ENCODE assay signal across 33 cellular contexts in genomic region chr14:72540836-72541235, GRCh38.
"Had no signal": no experiment of that assay in that cellular context is flagged by ENCODE, and none has a peak within 500 bp of the region (broad histone marks: within the 10 kb centered on the region; RNA-seq: fewer than 3 reads in every experiment).

No MANE protein-coding gene starts in this region.

- H3K9me3 ChIP-seq: esophagus muscularis mucosa, gastrocnemius medialis, heart left ventricle had no signal

- H3K9me3 Mint-ChIP-seq: activated B cell treated with CpG ODN at 0.5 μM for 24 hours; activated CD8-positive, alpha-beta T cell treated with anti-CD3 and anti-CD28 coated beads for 36 hours; activated T-cell treated with anti-CD3 and anti-CD28 coated beads, Interleukin-2, amount 50 U/mL, for 4 hours; activated T-helper 17 cell treated with anti-CD3 and anti-CD28 coated beads, Interleukin-2, amount 50 U/mL, for 72 hours; effector memory CD8-positive, alpha-beta T cell; T-helper 1 cell treated with Interleukin-12 subunit alpha and Interleukin-12 subunit beta and Interleukin-4 antibody, amounts not matched to agents 30 μg/mL and 1 μg/mL, for 36 hours had no signal

- H3K4me3 ChIP-seq: esophagus muscularis mucosa, gastrocnemius medialis, heart left ventricle had no signal

- H3K27ac Mint-ChIP-seq: activated B cell treated with CpG ODN at 0.5 μM for 24 hours; activated CD8-positive, alpha-beta T cell treated with anti-CD3 and anti-CD28 coated beads for 36 hours; activated naive CD8-positive, alpha-beta T cell; activated T-helper 17 cell treated with anti-CD3 and anti-CD28 coated beads, Interleukin-2, amount 50 U/mL, for 72 hours; effector memory CD8-positive, alpha-beta T cell; T-helper 1 cell treated with Interleukin-12 subunit alpha and Interleukin-12 subunit beta and Interleukin-4 antibody, amounts not matched to agents 30 μg/mL and 1 μg/mL, for 36 hours had no signal

- DNase-seq: activated B cell treated with CpG ODN at 0.5 μM for 24 hours; activated CD4-positive, alpha-beta T cell treated with anti-CD3 and anti-CD28 coated beads for 48 hours; activated CD4-positive, alpha-beta T cell treated with anti-CD3 and anti-CD28 coated beads, Interleukin-2, amount 50 U/mL, for 1 hour; activated CD4-positive, alpha-beta T cell treated with anti-CD3 and anti-CD28 coated beads, Interleukin-2, amount 50 U/mL, for 48 hours; activated CD8-positive, alpha-beta memory T cell treated with anti-CD3 and anti-CD28 coated beads for 24 hours; activated CD8-positive, alpha-beta T cell treated with anti-CD3 and anti-CD28 coated beads for 36 hours; activated effector memory CD4-positive, alpha-beta T cell treated with Interleukin-2 at 50 U/mL for 16 hours; activated gamma-delta T cell treated with Interleukin-2 at 50 U/mL for 16 hours; activated naive CD4-positive, alpha-beta T cell treated with anti-CD3 and anti-CD28 coated beads, Interleukin-2, amount 50 U/mL, for 16 hours; activated naive CD4-positive, alpha-beta T cell treated with Interleukin-2 at 50 U/mL for 16 hours; activated T-cell treated with anti-CD3 and anti-CD28 coated beads, Interleukin-2, amount 50 U/mL, for 4 hours; amniotic stem cell; anterior cingulate cortex; brain microvascular endothelial cell; caudate nucleus; cortex of kidney; dermis blood vessel endothelial cell; effector CD4-positive, alpha-beta T cell; effector memory CD8-positive, alpha-beta T cell; erythroblast; foreskin keratinocyte; gastrocnemius medialis; glutamatergic neuron; heart left ventricle; T1000; WERI-Rb-1 had no signal

- ATAC-seq: activated CD4-positive, CD25-positive, alpha-beta regulatory T cell treated with anti-CD3 and anti-CD28 coated beads, Interleukin-2, amount 50 U/mL, for 24 hours; activated CD8-positive, alpha-beta T cell treated with anti-CD3 and anti-CD28 coated beads for 36 hours; activated T-cell treated with anti-CD3 and anti-CD28 coated beads, Interleukin-2, amount 50 U/mL, for 4 hours; activated T-helper 17 cell treated with anti-CD3 and anti-CD28 coated beads, Interleukin-2, amount 50 U/mL, for 72 hours; effector memory CD8-positive, alpha-beta T cell; foreskin keratinocyte; gastrocnemius medialis; heart left ventricle had no signal

- H3K36me3 ChIP-seq: brain microvascular endothelial cell, esophagus muscularis mucosa, gastrocnemius medialis, heart left ventricle, WERI-Rb-1 had no signal

- H3K27me3 ChIP-seq: brain microvascular endothelial cell, foreskin keratinocyte, gastrocnemius medialis had no signal

- H3K4me3 Mint-ChIP-seq: activated B cell treated with CpG ODN at 0.5 μM for 24 hours; activated CD8-positive, alpha-beta T cell treated with anti-CD3 and anti-CD28 coated beads for 36 hours; activated naive CD8-positive, alpha-beta T cell; activated T-cell treated with anti-CD3 and anti-CD28 coated beads, Interleukin-2, amount 50 U/mL, for 4 hours; activated T-helper 17 cell treated with anti-CD3 and anti-CD28 coated beads, Interleukin-2, amount 50 U/mL, for 72 hours; effector memory CD8-positive, alpha-beta T cell; T-helper 1 cell treated with Interleukin-12 subunit alpha and Interleukin-12 subunit beta and Interleukin-4 antibody, amounts not matched to agents 30 μg/mL and 1 μg/mL, for 36 hours had no signal

- H3K27ac ChIP-seq: brain microvascular endothelial cell, esophagus muscularis mucosa, foreskin keratinocyte, gastrocnemius medialis, heart left ventricle, WERI-Rb-1 had no signal

- H3K4me1 ChIP-seq: foreskin keratinocyte had no signal

- FAIRE-seq: astrocyte, colon had no signal

- H3K27me3 Mint-ChIP-seq: activated B cell treated with CpG ODN at 0.5 μM for 24 hours; activated CD8-positive, alpha-beta T cell treated with anti-CD3 and anti-CD28 coated beads for 36 hours; activated naive CD8-positive, alpha-beta T cell; activated T-helper 17 cell treated with anti-CD3 and anti-CD28 coated beads, Interleukin-2, amount 50 U/mL, for 72 hours had no signal

- H3K36me3 Mint-ChIP-seq: activated naive CD8-positive, alpha-beta T cell had no signal
